1 cellular context compared by ENCODE assay signal in genomic region chr2:12884713-12885282, GRCh38.
TF ChIP-seq lines count a peak whose summit lies in the region.

No MANE protein-coding gene starts in this region.

TF ChIP-seq in SK-N-SH treated with all-trans-retinoic acid at 6 μM for 48 hours, 23 proteins besides CTCF, POLR2A, EP300 and RAD21 (continued from another document):
- TF ChIP-seq TSHZ2 (CRISPR knock-in tag; IDR thresholded peaks at IDR 0.05) = no peak
